ENCODE assay signal across 14 cellular contexts in genomic region chr2:65256088-65256487, GRCh38. TPM values are rescaled to one million over a fixed set of nuclear protein-coding genes. Genes with fewer than 3 reads are reported as not detected.
DNase-seq lines count a peak whose midpoint lies in the region; ATAC-seq and TF ChIP-seq lines count a peak whose summit lies in the region.
"Had no signal": no experiment of that assay in that cellular context is flagged by ENCODE, and none has a peak within 500 bp of the region (broad histone marks: within the 10 kb centered on the region; RNA-seq: fewer than 3 reads in every experiment).

No MANE protein-coding gene starts in this region.

- peaks cover 6% of the 10 kb centered on the region for H3K4me1 Mint-ChIP-seq in osteocyte (ENCODE audit: unreplicated experiment)

- no peaks in the 10 kb centered on the region for H3K27me3 Mint-ChIP-seq in osteocyte (ENCODE audit: unreplicated experiment)
- H3K27me3 Mint-ChIP-seq: activated naive CD8-positive, alpha-beta T cell treated with anti-CD3 and anti-CD28 coated beads for 36 hours; naive thymus-derived CD4-positive, alpha-beta T cell had no signal

- TF ChIP-seq RAD21 in Ishikawa (IDR thresholded peaks at IDR 0.05; ENCODE audit: low read depth): peak; percentile 11; the same call in 1 of the 2 replicates

- H3K27ac ChIP-seq in VCaP: no peak overlapping the region

- H3K9me3 Mint-ChIP-seq in osteocyte (ENCODE audit: unreplicated experiment): no peaks in the 10 kb centered on the region
- H3K9me3 Mint-ChIP-seq: activated naive CD8-positive, alpha-beta T cell treated with anti-CD3 and anti-CD28 coated beads for 36 hours; naive thymus-derived CD4-positive, alpha-beta T cell had no signal

- peaks cover 33% of the 10 kb centered on the region for H3K36me3 Mint-ChIP-seq in osteocyte (ENCODE audit: unreplicated experiment)

- no peak for TF ChIP-seq EP300 in Ishikawa (IDR thresholded peaks at IDR 0.05; ENCODE audit: borderline replicate concordance)

- DNase-seq in NCI-H2171 treated with DMSO at 0.1 percent for 48 hours (lab: John Stamatoyannopoulos, UW) (peak; percentile 5), NCI-H2171 (lab: John Stamatoyannopoulos, UW) (no peak), osteocyte (ENCODE audit: extremely low spot score, unreplicated experiment) (no peak), HuH-7.5 (ENCODE audit: low spot score) (no peak)
- DNase-seq: activated naive CD8-positive, alpha-beta T cell treated with anti-CD3 and anti-CD28 coated beads for 36 hours; cortex of kidney; foreskin melanocyte; GDM1; naive thymus-derived CD4-positive, alpha-beta T cell; Right ventricle myocardium superior had no signal

- H3K4me3 Mint-ChIP-seq in osteocyte (ENCODE audit: unreplicated experiment): no peak overlapping the region
- H3K4me3 Mint-ChIP-seq: activated naive CD8-positive, alpha-beta T cell treated with anti-CD3 and anti-CD28 coated beads for 36 hours; naive thymus-derived CD4-positive, alpha-beta T cell had no signal

- H3K27ac Mint-ChIP-seq in osteocyte (ENCODE audit: unreplicated experiment): no peak overlapping the region
- H3K27ac Mint-ChIP-seq: activated naive CD8-positive, alpha-beta T cell treated with anti-CD3 and anti-CD28 coated beads for 36 hours had no signal

- ATAC-seq in HG03095 (IDR thresholded peaks at IDR 0.05; ENCODE audit: unreplicated experiment) (no peak), HG02970 (IDR thresholded peaks at IDR 0.05; ENCODE audit: low FRiP score, unreplicated experiment) (no peak)
- ATAC-seq: naive thymus-derived CD4-positive, alpha-beta T cell had no signal

- TF ChIP-seq CTCF in VCaP (conservative IDR thresholded peaks at IDR 0.05): peak; percentile 62
- peak; percentile 44 for TF ChIP-seq CTCF in osteocyte (IDR thresholded peaks at IDR 0.05)

TF ChIP-seq in Ishikawa, 13 proteins besides CTCF, POLR2A, EP300 and RAD21:
- TF ChIP-seq YY1 (IDR thresholded peaks at IDR 0.05; ENCODE audit: low read depth) (no peak), CEBPB (IDR thresholded peaks at IDR 0.05) (no peak), TCF12 (IDR thresholded peaks at IDR 0.05; ENCODE audit: low read depth) (no peak), USF1 (IDR thresholded peaks at IDR 0.05) (no peak), NFIC (IDR thresholded peaks at IDR 0.05) (no peak), TEAD4 (IDR thresholded peaks at IDR 0.05) (no peak), MAX (IDR thresholded peaks at IDR 0.05) (no peak), ZBTB7A (IDR thresholded peaks at IDR 0.05; ENCODE audit: low read depth) (no peak), REST (IDR thresholded peaks at IDR 0.05; ENCODE audit: low read depth) (no peak), FOXM1 (IDR thresholded peaks at IDR 0.05; ENCODE audit: borderline replicate concordance, low read depth) (no peak), TAF1 (IDR thresholded peaks at IDR 0.05; ENCODE audit: low read depth) (no peak), CREB1 (IDR thresholded peaks at IDR 0.05; ENCODE audit: low read depth) (no peak), EGR1 (IDR thresholded peaks at IDR 0.05) (no peak)

RNA-seq across cellular contexts. Expression of gene ACTR2, which starts 28.5 kb away (rescaled TPM):
- 277 and 295 TPM in 2 replicates for total RNA-seq in osteocyte
